In genomic region chr6:155327326-155328073, GRCh38 we compare ENCODE assay signal across 8 cellular contexts. TPM values are rescaled to one million over a fixed set of nuclear protein-coding genes. Genes with fewer than 3 reads are reported as not detected.
DNase-seq lines count a peak whose midpoint lies in the region; ATAC-seq and TF ChIP-seq lines count a peak whose summit lies in the region.

No MANE protein-coding gene starts in this region.

- H3K36me3 ChIP-seq in KMS-11 (ENCODE audit: insufficient read depth): no peaks in the 10 kb centered on the region

- H3K4me2 ChIP-seq in KMS-11: no peak overlapping the region

- TF ChIP-seq CTCF in KMS-11 (conservative IDR thresholded peaks at IDR 0.05; ENCODE audit: low read depth, low read length): peak; percentile 87

- no peak overlapping the region for H2AFZ ChIP-seq in KMS-11 (ENCODE audit: low read depth)

- H4K20me1 ChIP-seq in KMS-11 (ENCODE audit: insufficient read depth): no peaks in the 10 kb centered on the region

- H3K4me1 ChIP-seq in KMS-11 (ENCODE audit: low read depth, poor library complexity, severe bottlenecking): peaks cover 3% of the 10 kb centered on the region

- no peaks in the 10 kb centered on the region for H3K79me2 ChIP-seq in KMS-11 (ENCODE audit: insufficient read depth, low read depth)

- no peak overlapping the region for H3K4me3 ChIP-seq in KMS-11 (IDR thresholded peaks at IDR 0.05; ENCODE audit: insufficient read depth, low read depth, low read length)

- peak; percentile 68 for ATAC-seq in GM21360 (IDR thresholded peaks at IDR 0.05; ENCODE audit: unreplicated experiment)

- peak; percentile 74 for DNase-seq in CD1c-positive myeloid dendritic cell (ENCODE audit: extremely low spot score)
- DNase-seq in SHP77 (lab: John Stamatoyannopoulos, UW): peak; percentile 19 to 33
- DNase-seq in activated gamma-delta T cell treated with anti-CD3 and anti-CD28 coated beads, Interleukin-2, amount 50 U/mL, for 16 hours (ENCODE audit: low read depth): peak; percentile 49
- peak; percentile 68 for DNase-seq in globus pallidus (ENCODE audit: low spot score)
- DNase-seq in renal cortical epithelial cell (ENCODE audit: low read depth): peak; percentile 70
- no peak for DNase-seq in NK-92 (lab: John Stamatoyannopoulos, UW; ENCODE audit: unreplicated experiment)

- no peaks in the 10 kb centered on the region for H3K27me3 ChIP-seq in KMS-11 (ENCODE audit: insufficient read depth, low read depth)

- no peak overlapping the region for H3K27ac ChIP-seq in KMS-11

- H3K9ac ChIP-seq in KMS-11: no peak overlapping the region

RNA-seq across cellular contexts. Expression of gene TFB1M, which starts 13.2 kb away (rescaled TPM):
- total RNA-seq in renal cortical epithelial cell: 11.8 and 21.7 TPM in 2 replicates
